11 cellular contexts compared by ENCODE assay signal in the genomic region with DNA sequence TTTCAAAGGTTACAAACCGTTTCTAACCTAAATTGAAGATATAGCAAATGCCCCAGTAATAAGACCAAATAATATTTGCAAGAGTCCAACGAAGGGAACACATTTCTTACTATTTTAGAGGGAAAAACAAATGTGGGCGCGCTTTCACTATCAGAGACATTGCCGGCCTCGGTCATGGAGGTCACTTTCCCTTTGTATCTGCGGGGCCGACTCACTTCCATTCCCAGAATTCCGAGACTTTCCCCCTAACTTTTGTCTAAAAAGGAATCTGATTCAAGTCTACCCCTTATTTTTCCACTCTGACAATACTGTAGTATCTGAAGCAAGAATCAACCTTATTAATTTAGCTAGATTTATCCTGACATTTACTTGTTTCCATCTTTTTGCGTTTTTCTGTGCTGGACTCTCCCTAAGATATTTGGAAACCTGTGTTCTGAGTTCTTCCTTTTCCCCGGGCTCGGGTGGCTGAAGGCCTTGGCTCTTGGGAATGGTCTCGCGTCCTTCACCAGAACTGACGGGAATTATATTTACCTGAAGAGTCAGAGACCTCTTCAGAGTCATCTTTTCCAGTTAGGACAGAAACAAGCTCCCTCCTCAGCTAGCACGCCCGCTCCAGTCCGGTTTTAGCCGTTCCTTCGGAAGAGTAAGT.
DNase-seq lines count a peak whose midpoint lies in the region; ATAC-seq and TF ChIP-seq lines count a peak whose summit lies in the region.
"Had no signal": no experiment of that assay in that cellular context is flagged by ENCODE, and none has a peak within 500 bp of the region (broad histone marks: within the 10 kb centered on the region; RNA-seq: fewer than 3 reads in every experiment).

No MANE protein-coding gene starts in this region.

- no peaks in the 10 kb centered on the region for H4K20me1 ChIP-seq in fibroblast of lung (ENCODE audit: control insufficient read depth, extremely low read depth, insufficient read depth, low read length)

- no peak for DNase-seq in T-helper 2 cell treated with Interferon-gamma antibody and Interleukin-4, amounts not matched to agents 5 μg/mL and 100 μg/mL, for 36 hours (ENCODE audit: low spot score)
- no peak for DNase-seq in T-helper 2 cell
- no peak for DNase-seq in fibroblast of lung (ENCODE audit: low read depth in 2 of 2)
- DNase-seq in retinal pigment epithelial cell (ENCODE audit: low read depth), result no peak
- no peak for DNase-seq in A172 (ENCODE audit: low spot score)
- DNase-seq: activated T-cell treated with anti-CD3 and anti-CD28 coated beads, Interleukin-2, amount 50 U/mL, for 1 hour; naive thymus-derived CD8-positive, alpha-beta T cell; NCI-H446 had no signal

- no peaks in the 10 kb centered on the region for H3K79me2 ChIP-seq in fibroblast of lung (ENCODE audit: control insufficient read depth, insufficient read depth, low read length)

- H3K4me1 Mint-ChIP-seq in T-helper 2 cell treated with Interferon-gamma antibody and Interleukin-4, amounts not matched to agents 5 μg/mL and 100 μg/mL, for 36 hours (ENCODE audit: low read depth), result peaks cover 28% of the 10 kb centered on the region

- TF ChIP-seq CTCF in fibroblast of lung (conservative IDR thresholded peaks at IDR 0.05 in 1 of 2, IDR thresholded peaks at IDR 0.05 in 1 of 2; ENCODE audit: low read depth in 1 of 2, low read length in 2 of 2), result no peak
- TF ChIP-seq CTCF in retinal pigment epithelial cell (conservative IDR thresholded peaks at IDR 0.05; ENCODE audit: low read depth, low read length), result no peak

- peak overlapping the region; percentile 77 for H3K4me3 Mint-ChIP-seq in T-helper 2 cell treated with Interferon-gamma antibody and Interleukin-4, amounts not matched to agents 5 μg/mL and 100 μg/mL, for 36 hours

- peaks cover 87% of the 10 kb centered on the region for H3K27me3 Mint-ChIP-seq in T-helper 2 cell treated with Interferon-gamma antibody and Interleukin-4, amounts not matched to agents 5 μg/mL and 100 μg/mL, for 36 hours (ENCODE audit: low read depth)

- H3K4me2 ChIP-seq in fibroblast of lung (ENCODE audit: extremely low read depth, insufficient read depth, low read length), result peak overlapping the region; percentile 81

- H3K4me1 ChIP-seq in fibroblast of lung (ENCODE audit: control insufficient read depth, extremely low read depth, insufficient read depth, low read length), result no peaks in the 10 kb centered on the region

- H3K4me3 ChIP-seq in fibroblast of lung (replicated peaks in 1 of 4; ENCODE audit: control extremely low read depth in 1 of 4, insufficient read depth in 1 of 4, low read depth in 3 of 4, low read length in 4 of 4) (peak overlapping the region; percentile 53 to 66 (median 54)), retinal pigment epithelial cell (ENCODE audit: low read length) (peak overlapping the region; percentile 62)

- ATAC-seq in SK-N-SH treated with all-trans-retinoic acid at 6 μM for 48 hours, result peak; percentile 16
- ATAC-seq in HG02885 (IDR thresholded peaks at IDR 0.05; ENCODE audit: poor library complexity, unreplicated experiment), result no peak
- ATAC-seq in GM19452 (IDR thresholded peaks at IDR 0.05; ENCODE audit: unreplicated experiment), result no peak
- ATAC-seq: naive thymus-derived CD8-positive, alpha-beta T cell had no signal

- peak overlapping the region; percentile 65 for H2AFZ ChIP-seq in fibroblast of lung (ENCODE audit: low read length)

- H3K27ac Mint-ChIP-seq in T-helper 2 cell treated with Interferon-gamma antibody and Interleukin-4, amounts not matched to agents 5 μg/mL and 100 μg/mL, for 36 hours, result no peak overlapping the region

- no peaks in the 10 kb centered on the region for H3K27me3 ChIP-seq in fibroblast of lung (ENCODE audit: control insufficient read depth, insufficient read depth, low read length)

- peaks cover 26% of the 10 kb centered on the region for H3K9me3 Mint-ChIP-seq in T-helper 2 cell treated with Interferon-gamma antibody and Interleukin-4, amounts not matched to agents 5 μg/mL and 100 μg/mL, for 36 hours

- no peaks in the 10 kb centered on the region for H3K9me3 ChIP-seq in fibroblast of lung (ENCODE audit: control insufficient read depth, insufficient read depth, low read depth, low read length)

- H3K36me3 Mint-ChIP-seq in T-helper 2 cell treated with Interferon-gamma antibody and Interleukin-4, amounts not matched to agents 5 μg/mL and 100 μg/mL, for 36 hours (ENCODE audit: low read depth), result peaks cover 2% of the 10 kb centered on the region

- no peaks in the 10 kb centered on the region for H3K36me3 ChIP-seq in fibroblast of lung (ENCODE audit: control insufficient read depth, insufficient read depth, low read length)

- no peak overlapping the region for H3K27ac ChIP-seq in fibroblast of lung (ENCODE audit: insufficient read depth, low read length)

- H3K9ac ChIP-seq in fibroblast of lung (ENCODE audit: insufficient read depth, low read length), result no peak overlapping the region

TF ChIP-seq in SK-N-SH treated with all-trans-retinoic acid at 6 μM for 48 hours, 23 proteins besides CTCF, POLR2A, EP300 and RAD21:
- TF ChIP-seq OSR1 (CRISPR knock-in tag; IDR thresholded peaks at IDR 0.05) (no peak), RARB (CRISPR knock-in tag; IDR thresholded peaks at IDR 0.05) (no peak), TOX (CRISPR knock-in tag; IDR thresholded peaks at IDR 0.05; ENCODE audit: borderline replicate concordance) (no peak), ESRRG (CRISPR knock-in tag; IDR thresholded peaks at IDR 0.05) (no peak), PPARA (CRISPR knock-in tag; IDR thresholded peaks at IDR 0.05; ENCODE audit: borderline replicate concordance) (no peak), ARNTL (CRISPR knock-in tag; IDR thresholded peaks at IDR 0.05; ENCODE audit: borderline replicate concordance, low read depth) (no peak), BACH2 (CRISPR knock-in tag; IDR thresholded peaks at IDR 0.05; ENCODE audit: borderline replicate concordance) (no peak)
